1 cellular context compared by ENCODE assay signal in the genomic region with DNA sequence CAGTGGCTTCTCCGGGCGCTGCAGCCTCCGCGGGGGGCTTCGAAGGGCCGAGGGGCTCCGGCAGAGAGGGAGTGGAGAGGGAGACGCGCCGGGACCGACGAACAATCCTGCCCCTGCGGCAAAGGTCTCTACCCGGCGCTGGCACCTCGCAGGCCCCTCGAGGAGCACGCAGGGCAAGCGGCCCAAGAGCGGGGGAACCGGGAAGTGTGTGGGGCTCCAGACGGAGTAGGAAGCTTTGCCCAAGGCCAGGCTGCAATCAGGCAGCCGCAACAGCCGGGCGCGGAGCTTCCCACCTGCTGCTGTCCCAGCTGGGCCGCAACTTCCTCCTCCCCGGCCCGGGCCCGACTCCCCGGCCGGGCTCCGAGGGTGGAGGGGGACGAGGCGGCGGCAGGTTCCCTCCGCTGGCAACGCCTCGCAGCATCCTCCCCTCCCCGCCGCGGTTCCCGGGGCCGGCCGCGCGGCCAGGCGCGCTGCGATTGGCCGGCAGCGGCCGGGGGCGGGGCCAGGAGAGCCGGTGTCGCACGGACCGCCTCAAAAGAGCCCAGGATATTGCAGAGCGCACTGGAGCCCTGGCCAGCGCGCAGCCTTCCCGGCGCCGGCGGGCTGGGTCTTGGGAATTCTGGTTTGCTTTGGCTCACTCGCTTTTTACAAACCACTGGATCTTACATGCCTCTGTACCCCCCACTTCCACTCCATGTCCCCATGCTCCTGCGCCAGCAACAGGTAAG.
TF ChIP-seq lines count a peak whose summit lies in the region.

A gene (plus strand): TSS at position 554 of the 728 bp plus-strand sequence. CDS start 5,508 bp downstream, outside the sequence.

TF ChIP-seq in GM12878, 131 proteins besides CTCF, POLR2A, EP300 and RAD21 (continued from another document):
- TF ChIP-seq, protein P1, sequence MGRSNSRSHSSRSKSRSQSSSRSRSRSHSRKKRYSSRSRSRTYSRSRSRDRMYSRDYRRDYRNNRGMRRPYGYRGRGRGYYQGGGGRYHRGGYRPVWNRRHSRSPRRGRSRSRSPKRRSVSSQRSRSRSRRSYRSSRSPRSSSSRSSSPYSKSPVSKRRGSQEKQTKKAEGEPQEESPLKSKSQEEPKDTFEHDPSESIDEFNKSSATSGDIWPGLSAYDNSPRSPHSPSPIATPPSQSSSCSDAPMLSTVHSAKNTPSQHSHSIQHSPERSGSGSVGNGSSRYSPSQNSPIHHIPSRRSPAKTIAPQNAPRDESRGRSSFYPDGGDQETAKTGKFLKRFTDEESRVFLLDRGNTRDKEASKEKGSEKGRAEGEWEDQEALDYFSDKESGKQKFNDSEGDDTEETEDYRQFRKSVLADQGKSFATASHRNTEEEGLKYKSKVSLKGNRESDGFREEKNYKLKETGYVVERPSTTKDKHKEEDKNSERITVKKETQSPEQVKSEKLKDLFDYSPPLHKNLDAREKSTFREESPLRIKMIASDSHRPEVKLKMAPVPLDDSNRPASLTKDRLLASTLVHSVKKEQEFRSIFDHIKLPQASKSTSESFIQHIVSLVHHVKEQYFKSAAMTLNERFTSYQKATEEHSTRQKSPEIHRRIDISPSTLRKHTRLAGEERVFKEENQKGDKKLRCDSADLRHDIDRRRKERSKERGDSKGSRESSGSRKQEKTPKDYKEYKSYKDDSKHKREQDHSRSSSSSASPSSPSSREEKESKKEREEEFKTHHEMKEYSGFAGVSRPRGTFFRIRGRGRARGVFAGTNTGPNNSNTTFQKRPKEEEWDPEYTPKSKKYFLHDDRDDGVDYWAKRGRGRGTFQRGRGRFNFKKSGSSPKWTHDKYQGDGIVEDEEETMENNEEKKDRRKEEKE (IDR thresholded peaks at IDR 0.05): 0 out of 2 replicates have a peak, but pooled peaks have one; percentile 39
- TF ChIP-seq BCL11A (IDR thresholded peaks at IDR 0.05; ENCODE audit: low read depth, low read length) (no peak), SPI1 (IDR thresholded peaks at IDR 0.05; ENCODE audit: borderline replicate concordance, insufficient read depth, low read depth, low read length) (no peak), JUND (IDR thresholded peaks at IDR 0.05; ENCODE audit: low read depth, low read length) (no peak), MEF2A (IDR thresholded peaks at IDR 0.05; ENCODE audit: insufficient read depth, low read depth, low read length) (no peak), IKZF1 (conservative IDR thresholded peaks at IDR 0.05) (peak; percentile 93), CREM (IDR thresholded peaks at IDR 0.05; ENCODE audit: low read depth) (no peak), TCF12 (IDR thresholded peaks at IDR 0.05; ENCODE audit: low read depth, low read length) (0 out of 2 replicates have a peak, but pooled peaks have one; percentile 17), BMI1 (IDR thresholded peaks at IDR 0.05; ENCODE audit: borderline replicate concordance) (no peak), SMAD5 (IDR thresholded peaks at IDR 0.05; ENCODE audit: low read depth) (0 out of 2 replicates have a peak, but pooled peaks have one; percentile 44), GATAD2B (conservative IDR thresholded peaks at IDR 0.05; ENCODE audit: low read depth) (peak; percentile 91), MXI1 (IDR thresholded peaks at IDR 0.05; ENCODE audit: low read depth, low read length) (0 out of 2 replicates have a peak, but pooled peaks have one; percentile 10)
- TF ChIP-seq, protein P2, sequence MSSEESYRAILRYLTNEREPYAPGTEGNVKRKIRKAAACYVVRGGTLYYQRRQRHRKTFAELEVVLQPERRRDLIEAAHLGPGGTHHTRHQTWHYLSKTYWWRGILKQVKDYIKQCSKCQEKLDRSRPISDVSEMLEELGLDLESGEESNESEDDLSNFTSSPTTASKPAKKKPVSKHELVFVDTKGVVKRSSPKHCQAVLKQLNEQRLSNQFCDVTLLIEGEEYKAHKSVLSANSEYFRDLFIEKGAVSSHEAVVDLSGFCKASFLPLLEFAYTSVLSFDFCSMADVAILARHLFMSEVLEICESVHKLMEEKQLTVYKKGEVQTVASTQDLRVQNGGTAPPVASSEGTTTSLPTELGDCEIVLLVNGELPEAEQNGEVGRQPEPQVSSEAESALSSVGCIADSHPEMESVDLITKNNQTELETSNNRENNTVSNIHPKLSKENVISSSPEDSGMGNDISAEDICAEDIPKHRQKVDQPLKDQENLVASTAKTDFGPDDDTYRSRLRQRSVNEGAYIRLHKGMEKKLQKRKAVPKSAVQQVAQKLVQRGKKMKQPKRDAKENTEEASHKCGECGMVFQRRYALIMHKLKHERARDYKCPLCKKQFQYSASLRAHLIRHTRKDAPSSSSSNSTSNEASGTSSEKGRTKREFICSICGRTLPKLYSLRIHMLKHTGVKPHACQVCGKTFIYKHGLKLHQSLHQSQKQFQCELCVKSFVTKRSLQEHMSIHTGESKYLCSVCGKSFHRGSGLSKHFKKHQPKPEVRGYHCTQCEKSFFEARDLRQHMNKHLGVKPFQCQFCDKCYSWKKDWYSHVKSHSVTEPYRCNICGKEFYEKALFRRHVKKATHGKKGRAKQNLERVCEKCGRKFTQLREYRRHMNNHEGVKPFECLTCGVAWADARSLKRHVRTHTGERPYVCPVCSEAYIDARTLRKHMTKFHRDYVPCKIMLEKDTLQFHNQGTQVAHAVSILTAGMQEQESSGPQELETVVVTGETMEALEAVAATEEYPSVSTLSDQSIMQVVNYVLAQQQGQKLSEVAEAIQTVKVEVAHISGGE (CRISPR knock-in tag; IDR thresholded peaks at IDR 0.05): no peak
- TF ChIP-seq, protein P3, sequence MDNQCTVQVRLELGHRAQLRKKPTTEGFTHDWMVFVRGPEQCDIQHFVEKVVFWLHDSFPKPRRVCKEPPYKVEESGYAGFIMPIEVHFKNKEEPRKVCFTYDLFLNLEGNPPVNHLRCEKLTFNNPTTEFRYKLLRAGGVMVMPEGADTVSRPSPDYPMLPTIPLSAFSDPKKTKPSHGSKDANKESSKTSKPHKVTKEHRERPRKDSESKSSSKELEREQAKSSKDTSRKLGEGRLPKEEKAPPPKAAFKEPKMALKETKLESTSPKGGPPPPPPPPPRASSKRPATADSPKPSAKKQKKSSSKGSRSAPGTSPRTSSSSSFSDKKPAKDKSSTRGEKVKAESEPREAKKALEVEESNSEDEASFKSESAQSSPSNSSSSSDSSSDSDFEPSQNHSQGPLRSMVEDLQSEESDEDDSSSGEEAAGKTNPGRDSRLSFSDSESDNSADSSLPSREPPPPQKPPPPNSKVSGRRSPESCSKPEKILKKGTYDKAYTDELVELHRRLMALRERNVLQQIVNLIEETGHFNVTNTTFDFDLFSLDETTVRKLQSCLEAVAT (IDR thresholded peaks at IDR 0.05): no peak
- TF ChIP-seq, protein P4, sequence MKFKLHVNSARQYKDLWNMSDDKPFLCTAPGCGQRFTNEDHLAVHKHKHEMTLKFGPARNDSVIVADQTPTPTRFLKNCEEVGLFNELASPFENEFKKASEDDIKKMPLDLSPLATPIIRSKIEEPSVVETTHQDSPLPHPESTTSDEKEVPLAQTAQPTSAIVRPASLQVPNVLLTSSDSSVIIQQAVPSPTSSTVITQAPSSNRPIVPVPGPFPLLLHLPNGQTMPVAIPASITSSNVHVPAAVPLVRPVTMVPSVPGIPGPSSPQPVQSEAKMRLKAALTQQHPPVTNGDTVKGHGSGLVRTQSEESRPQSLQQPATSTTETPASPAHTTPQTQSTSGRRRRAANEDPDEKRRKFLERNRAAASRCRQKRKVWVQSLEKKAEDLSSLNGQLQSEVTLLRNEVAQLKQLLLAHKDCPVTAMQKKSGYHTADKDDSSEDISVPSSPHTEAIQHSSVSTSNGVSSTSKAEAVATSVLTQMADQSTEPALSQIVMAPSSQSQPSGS (IDR thresholded peaks at IDR 0.05; ENCODE audit: low read length): no peak
